In the genomic region with DNA sequence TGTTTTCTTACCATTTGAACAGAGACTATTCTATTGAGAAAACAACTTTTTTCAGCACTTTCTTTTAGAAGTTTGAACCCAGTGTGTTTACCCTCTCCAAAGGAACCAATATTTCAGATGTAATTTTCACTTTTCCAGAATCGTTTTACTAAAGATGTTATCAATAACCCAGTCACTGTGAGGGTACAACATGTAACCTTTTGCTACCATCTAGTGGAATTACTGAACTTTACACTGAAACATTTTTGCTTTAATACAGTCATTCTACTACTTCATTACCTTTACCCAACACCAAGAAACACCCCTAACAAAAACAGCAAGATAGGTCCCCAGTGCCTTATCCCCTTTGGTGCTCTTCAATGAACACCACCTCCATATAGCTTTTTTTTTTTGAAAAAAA, we compare ENCODE assay signal across 11 cellular contexts. TPM values are rescaled to one million over a fixed set of nuclear protein-coding genes. Genes with fewer than 3 reads are reported as not detected.
DNase-seq lines count a peak whose midpoint lies in the region; ATAC-seq and TF ChIP-seq lines count a peak whose summit lies in the region.
"Had no signal": no experiment of that assay in that cellular context is flagged by ENCODE, and none has a peak within 500 bp of the region (broad histone marks: within the 10 kb centered on the region; RNA-seq: fewer than 3 reads in every experiment).

No MANE protein-coding gene starts in this region.

- TF ChIP-seq CTCF in MCF 10A (IDR thresholded peaks at IDR 0.05; ENCODE audit: unreplicated experiment) = peak; percentile 35
- no peak for TF ChIP-seq CTCF in breast epithelium (IDR thresholded peaks at IDR 0.05)
- peak; percentile 57 for TF ChIP-seq CTCF in endodermal cell (conservative IDR thresholded peaks at IDR 0.05)
- no peak for TF ChIP-seq CTCF in CD8-positive, alpha-beta T cell (IDR thresholded peaks at IDR 0.05)

- H3K9me3 ChIP-seq in breast epithelium = no peaks in the 10 kb centered on the region
- no peaks in the 10 kb centered on the region for H3K9me3 ChIP-seq in endodermal cell (ENCODE audit: control insufficient read depth, low read length)
- H3K9me3 ChIP-seq in CD8-positive, alpha-beta T cell (ENCODE audit: low read length) = no peaks in the 10 kb centered on the region
- H3K9me3 ChIP-seq: heart right ventricle had no signal

- no TSS peak for BruUV-seq in MCF 10A (replicated peaks; lab: Mats Ljungman, UMichigan)

- H3K36me3 ChIP-seq in breast epithelium = no peaks in the 10 kb centered on the region
- no peaks in the 10 kb centered on the region for H3K36me3 ChIP-seq in endodermal cell (ENCODE audit: control insufficient read depth, insufficient read depth, low read length)
- H3K36me3 ChIP-seq in CD8-positive, alpha-beta T cell (ENCODE audit: insufficient read depth, low read length) = no peaks in the 10 kb centered on the region
- H3K36me3 ChIP-seq: heart right ventricle had no signal

- TF ChIP-seq POLR2A in breast epithelium (IDR thresholded peaks at IDR 0.05) = no peak

- H3K4me3 Mint-ChIP-seq in MCF 10A (ENCODE audit: unreplicated experiment) (no peak overlapping the region), endodermal cell (no peak overlapping the region)
- no peak overlapping the region for H3K4me3 Mint-ChIP-seq in CD8-positive, alpha-beta T cell
- H3K4me3 Mint-ChIP-seq: B cell; central memory CD8-positive, alpha-beta T cell had no signal

- intact Hi-C loops in MCF 10A (cut with micrococcal nuclease) (loop anchor here (1.0 kb wide), 1 partner anchor 1649 kb away; no protein-coding TSS in a partner anchor), breast epithelium (cut with DNase I; ENCODE audit: low total_unique reads) (no loop called here)
- intact Hi-C loops in CD8-positive, alpha-beta T cell (cut with DNase I, micrococcal nuclease) = no loop called here

- H3K4me1 Mint-ChIP-seq in MCF 10A (ENCODE audit: insufficient read depth, unreplicated experiment) = no peaks in the 10 kb centered on the region
- no peaks in the 10 kb centered on the region for H3K4me1 Mint-ChIP-seq in endodermal cell
- H3K4me1 Mint-ChIP-seq in CD8-positive, alpha-beta T cell (ENCODE audit: low read depth) = no peaks in the 10 kb centered on the region
- H3K4me1 Mint-ChIP-seq: B cell; central memory CD8-positive, alpha-beta T cell had no signal

- H3K27ac ChIP-seq in breast epithelium = no peak overlapping the region
- no peak overlapping the region for H3K27ac ChIP-seq in endodermal cell (ENCODE audit: low read depth, low read length)
- no peak overlapping the region for H3K27ac ChIP-seq in CD8-positive, alpha-beta T cell (ENCODE audit: low read depth, low read length)
- H3K27ac ChIP-seq: heart right ventricle had no signal

- H3K4me3 ChIP-seq in breast epithelium = no peak overlapping the region
- H3K4me3 ChIP-seq in endodermal cell (ENCODE audit: low read length) = no peak overlapping the region
- no peak overlapping the region for H3K4me3 ChIP-seq in CD8-positive, alpha-beta T cell (ENCODE audit: low read depth, low read length)
- H3K4me3 ChIP-seq: heart right ventricle had no signal

- WGBS in endodermal cell (ENCODE audit: insufficient coverage in 1 of 2, insufficient read length in 1 of 2), 2 experiments = 92% methylated on average over 1 of the region's 1 CpG; no CpG with 5 or more reads in 1 of the 2 experiments

- CTCF ChIA-PET in MCF 10A (lab: Yijun Ruan, JAX) = interaction anchor here (0.6 to 2.3 kb wide), 6 partner anchors 8 to 1684 kb away, joined by 3 to 11 read pairs (median 4); no protein-coding TSS in a partner anchor
- CTCF ChIA-PET in CD8-positive, alpha-beta T cell (lab: Charles Lee) = no interaction called here

- POLR2A ChIA-PET in MCF 10A (lab: Yijun Ruan, JAX) = no interaction called here
- POLR2A ChIA-PET in CD8-positive, alpha-beta T cell (lab: Charles Lee) = no interaction called here

- H3K27me3 Mint-ChIP-seq in MCF 10A (ENCODE audit: insufficient read depth, unreplicated experiment) (peaks cover 57% of the 10 kb centered on the region), endodermal cell (ENCODE audit: insufficient read depth) (no peaks in the 10 kb centered on the region)
- H3K27me3 Mint-ChIP-seq in CD8-positive, alpha-beta T cell (ENCODE audit: low read depth) = peaks cover 3% of the 10 kb centered on the region
- H3K27me3 Mint-ChIP-seq: B cell; central memory CD8-positive, alpha-beta T cell had no signal

- ATAC-seq in CD8-positive, alpha-beta T cell = no peak
- ATAC-seq: heart right ventricle had no signal

- H3K4me1 ChIP-seq in breast epithelium (no peaks in the 10 kb centered on the region), endodermal cell (ENCODE audit: control insufficient read depth, insufficient read depth, low read length) (no peaks in the 10 kb centered on the region)
- H3K4me1 ChIP-seq in CD8-positive, alpha-beta T cell (ENCODE audit: insufficient read depth, low read length) = no peaks in the 10 kb centered on the region
- H3K4me1 ChIP-seq: heart right ventricle had no signal

- DNase-seq in MCF 10A (ENCODE audit: unreplicated experiment) = peak; percentile 15
- no peak for DNase-seq in breast epithelium (ENCODE audit: low spot score in 2 of 2)
- peak; percentile 7 for DNase-seq in NCI-H748 treated with DMSO at 0.1 percent for 48 hours (lab: John Stamatoyannopoulos, UW)
- no peak for DNase-seq in endodermal cell
- peak; percentile 13 for DNase-seq in superior temporal gyrus (ENCODE audit: extremely low spot score)
- DNase-seq in CD8-positive, alpha-beta T cell = no peak
- no peak for DNase-seq in SHP77 treated with DMSO at 0.1 percent for 48 hours (lab: John Stamatoyannopoulos, UW)
- DNase-seq in stimulated activated CD4-positive, alpha-beta T cell treated with anti-CD3 and anti-CD28 coated beads, Interleukin-15, amount 100 ng/mL, for 24 hours = no peak
- DNase-seq: heart right ventricle had no signal

- no peak overlapping the region for H3K9ac ChIP-seq in endodermal cell (ENCODE audit: extremely low read depth, low read length, poor library complexity, severe bottlenecking)

- no peaks in the 10 kb centered on the region for H3K36me3 Mint-ChIP-seq in MCF 10A (ENCODE audit: insufficient read depth, unreplicated experiment)
- no peaks in the 10 kb centered on the region for H3K36me3 Mint-ChIP-seq in endodermal cell (ENCODE audit: low read depth)
- no peaks in the 10 kb centered on the region for H3K36me3 Mint-ChIP-seq in CD8-positive, alpha-beta T cell

- no peak overlapping the region for H3K27ac Mint-ChIP-seq in MCF 10A (ENCODE audit: low read depth, unreplicated experiment)
- no peak overlapping the region for H3K27ac Mint-ChIP-seq in endodermal cell
- no peak overlapping the region for H3K27ac Mint-ChIP-seq in CD8-positive, alpha-beta T cell
- H3K27ac Mint-ChIP-seq: B cell had no signal

- H3K9me3 Mint-ChIP-seq in MCF 10A (ENCODE audit: unreplicated experiment) = no peaks in the 10 kb centered on the region
- peaks cover under 1% of the 10 kb centered on the region for H3K9me3 Mint-ChIP-seq in endodermal cell
- no peaks in the 10 kb centered on the region for H3K9me3 Mint-ChIP-seq in CD8-positive, alpha-beta T cell
- H3K9me3 Mint-ChIP-seq: central memory CD8-positive, alpha-beta T cell had no signal

- peaks cover 0 to 33% of the 10 kb centered on the region in 2 donors for H3K27me3 ChIP-seq in breast epithelium
- H3K27me3 ChIP-seq in endodermal cell (ENCODE audit: control insufficient read depth, insufficient read depth, low read length, poor library complexity, severe bottlenecking) = no peaks in the 10 kb centered on the region
- H3K27me3 ChIP-seq in CD8-positive, alpha-beta T cell (ENCODE audit: insufficient read depth, low read length) = no peaks in the 10 kb centered on the region

RNA-seq across cellular contexts. Expression of a gene that starts 33.1 kb away (rescaled TPM):
- total RNA-seq in MCF 10A (2022) (134 and 157 TPM in 2 replicates), breast epithelium (100 to 1,000 TPM in 1 of 3 donors, 10 to 100 TPM in 2; 71.8 to 120 (median 72.9) TPM), endodermal cell (100 to 1,000 TPM; 128 to 241 TPM)
- polyA plus RNA-seq in endodermal cell (2013, experiment 1 of 2) = 129 TPM
- 130 TPM for polyA plus RNA-seq in endodermal cell (2013, experiment 2 of 2)
- total RNA-seq in CD8-positive, alpha-beta T cell = 1 to 10 TPM; 2.2 to 3.6 TPM

Comparison
In these comparisons a context has a peak if more than half of its experiments do, and no peak if none do; other contexts are left out.
1. DNase-seq: peak in MCF 10A (single experiment), NCI-H748 treated with DMSO at 0.1 percent for 48 hours (single experiment) and superior temporal gyrus (single experiment); none in breast epithelium (0 of 2), endodermal cell (single experiment), CD8-positive, alpha-beta T cell (0 of 7), SHP77 treated with DMSO at 0.1 percent for 48 hours (single experiment) and stimulated activated CD4-positive, alpha-beta T cell treated with anti-CD3 and anti-CD28 coated beads, Interleukin-15, amount 100 ng/mL, for 24 hours (single experiment).
2. CTCF ChIP-seq: peak in MCF 10A (single experiment) and endodermal cell (single experiment); none in breast epithelium (0 of 3) and CD8-positive, alpha-beta T cell (single experiment).
3. RNA of a gene that starts 33.1 kb away (total RNA-seq): 128 to 241 TPM in endodermal cell, 134 to 157 TPM in MCF 10A and 71.8 to 120 TPM in breast epithelium; 2.2 to 3.6 TPM in CD8-positive, alpha-beta T cell; every median in the first group is over 10 times any median in the second.